9 cellular contexts compared by ENCODE assay signal in the genomic region with DNA sequence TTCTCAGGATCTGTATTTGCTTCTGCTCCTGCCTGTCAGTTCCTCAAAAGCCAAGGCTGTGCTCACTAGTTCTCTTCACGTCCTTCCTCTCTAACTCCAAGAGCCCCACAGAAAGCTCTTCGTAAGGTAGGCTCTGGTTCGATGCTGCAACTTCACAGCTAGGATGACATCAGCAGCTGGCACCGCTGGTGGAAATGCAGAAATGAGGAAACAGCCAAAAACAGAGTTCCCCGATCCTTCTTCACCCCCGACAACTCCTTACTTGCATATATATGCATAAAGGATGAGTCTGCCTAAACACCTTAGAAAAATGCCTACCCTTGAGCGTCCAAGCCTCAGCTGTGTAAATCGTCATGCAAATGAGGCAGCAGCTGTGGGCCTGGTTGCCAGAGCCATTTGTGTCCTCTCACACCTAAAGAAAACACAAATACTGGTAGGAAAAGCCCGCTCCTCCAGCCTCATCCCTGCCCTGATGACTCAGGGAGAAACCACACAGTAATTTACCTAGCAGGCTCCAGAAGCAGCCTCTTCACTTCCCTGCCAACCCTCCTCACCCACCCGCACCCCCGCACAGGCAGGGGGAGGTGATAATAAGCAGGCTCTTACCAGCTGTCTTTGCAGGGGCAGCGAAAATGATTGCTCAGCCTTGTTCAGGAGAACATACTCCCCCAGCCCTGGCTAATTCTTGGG. TPM values are rescaled to one million over a fixed set of nuclear protein-coding genes. Genes with fewer than 3 reads are reported as not detected.
DNase-seq lines count a peak whose midpoint lies in the region; ATAC-seq and TF ChIP-seq lines count a peak whose summit lies in the region.
"Had no signal": no experiment of that assay in that cellular context is flagged by ENCODE, and none has a peak within 500 bp of the region (broad histone marks: within the 10 kb centered on the region; RNA-seq: fewer than 3 reads in every experiment).

No MANE protein-coding gene starts in this region.

- H3K27ac ChIP-seq in CD8-positive, alpha-beta memory T cell (ENCODE audit: low read depth, low read length): no peak overlapping the region
- H3K27ac ChIP-seq: pancreas had no signal

- POLR2A ChIA-PET in CD8-positive, alpha-beta memory T cell (lab: Charles Lee): no interaction called here

- H3K4me1 Mint-ChIP-seq in CD8-positive, alpha-beta memory T cell: peaks cover 6 to 12% (median 9%) of the 10 kb centered on the region in 3 donors

- H3K36me3 Mint-ChIP-seq in CD8-positive, alpha-beta memory T cell: no peaks in the 10 kb centered on the region

- no peaks in the 10 kb centered on the region for H3K4me1 ChIP-seq in CD8-positive, alpha-beta memory T cell (ENCODE audit: insufficient read depth, low read length)
- H3K4me1 ChIP-seq: pancreas had no signal

- H3K36me3 ChIP-seq in CD8-positive, alpha-beta memory T cell (ENCODE audit: insufficient read depth, low read length): no peaks in the 10 kb centered on the region
- H3K36me3 ChIP-seq: pancreas had no signal

- no peak overlapping the region for H3K27ac Mint-ChIP-seq in CD8-positive, alpha-beta memory T cell

- no peak overlapping the region for H3K4me3 ChIP-seq in CD8-positive, alpha-beta memory T cell (ENCODE audit: low read length)
- H3K4me3 ChIP-seq: pancreas had no signal

- CTCF ChIA-PET in CD8-positive, alpha-beta memory T cell (lab: Charles Lee): no interaction called here

- no peaks in the 10 kb centered on the region for H3K9me3 ChIP-seq in CD8-positive, alpha-beta memory T cell (ENCODE audit: low read length)
- H3K9me3 ChIP-seq: pancreas had no signal

- no peaks in the 10 kb centered on the region for H3K9me3 Mint-ChIP-seq in CD8-positive, alpha-beta memory T cell

- H3K4me3 Mint-ChIP-seq in CD8-positive, alpha-beta memory T cell: no peak overlapping the region

- H3K27me3 ChIP-seq in CD8-positive, alpha-beta memory T cell (ENCODE audit: insufficient read depth, low read length, poor library complexity, severe bottlenecking): no peaks in the 10 kb centered on the region
- H3K27me3 ChIP-seq: pancreas had no signal

- peaks cover 5 to 7% of the 10 kb centered on the region in 2 donors for H3K27me3 Mint-ChIP-seq in CD8-positive, alpha-beta memory T cell

- peak; percentile 48 for ATAC-seq in GM21529 (IDR thresholded peaks at IDR 0.05; ENCODE audit: unreplicated experiment)
- ATAC-seq in SK-N-SH treated with all-trans-retinoic acid at 6 μM for 48 hours: peak; percentile 59

- DNase-seq in AML-193 (lab: John Stamatoyannopoulos, UW) (peak; percentile 96 to 98), NCI-H1417 treated with DMSO at 0.1 percent for 48 hours (lab: John Stamatoyannopoulos, UW) (peak; percentile 71), globus pallidus (ENCODE audit: low spot score) (peak; percentile 63), putamen (ENCODE audit: low spot score) (peak; percentile 78)
- DNase-seq in CD8-positive, alpha-beta memory T cell: no peak
- DNase-seq in activated CD8-positive, alpha-beta memory T cell treated with anti-CD3 and anti-CD28 coated beads for 24 hours: no peak

TF ChIP-seq in SK-N-SH treated with all-trans-retinoic acid at 6 μM for 48 hours, 23 proteins besides CTCF, POLR2A, EP300 and RAD21:
- no peak for TF ChIP-seq RARB (CRISPR knock-in tag; IDR thresholded peaks at IDR 0.05)
- no peak for TF ChIP-seq PPARA (CRISPR knock-in tag; IDR thresholded peaks at IDR 0.05; ENCODE audit: borderline replicate concordance)
- TF ChIP-seq ESRRG (CRISPR knock-in tag; IDR thresholded peaks at IDR 0.05): no peak
- TF ChIP-seq CSDC2 (CRISPR knock-in tag; IDR thresholded peaks at IDR 0.05): no peak
- TF ChIP-seq CREB5 (CRISPR knock-in tag; IDR thresholded peaks at IDR 0.05; ENCODE audit: low read depth): no peak
- 0 out of 2 replicates have a peak, but pooled peaks have one; percentile 23 for TF ChIP-seq TOX (CRISPR knock-in tag; IDR thresholded peaks at IDR 0.05; ENCODE audit: borderline replicate concordance)
- TF ChIP-seq, protein P1, sequence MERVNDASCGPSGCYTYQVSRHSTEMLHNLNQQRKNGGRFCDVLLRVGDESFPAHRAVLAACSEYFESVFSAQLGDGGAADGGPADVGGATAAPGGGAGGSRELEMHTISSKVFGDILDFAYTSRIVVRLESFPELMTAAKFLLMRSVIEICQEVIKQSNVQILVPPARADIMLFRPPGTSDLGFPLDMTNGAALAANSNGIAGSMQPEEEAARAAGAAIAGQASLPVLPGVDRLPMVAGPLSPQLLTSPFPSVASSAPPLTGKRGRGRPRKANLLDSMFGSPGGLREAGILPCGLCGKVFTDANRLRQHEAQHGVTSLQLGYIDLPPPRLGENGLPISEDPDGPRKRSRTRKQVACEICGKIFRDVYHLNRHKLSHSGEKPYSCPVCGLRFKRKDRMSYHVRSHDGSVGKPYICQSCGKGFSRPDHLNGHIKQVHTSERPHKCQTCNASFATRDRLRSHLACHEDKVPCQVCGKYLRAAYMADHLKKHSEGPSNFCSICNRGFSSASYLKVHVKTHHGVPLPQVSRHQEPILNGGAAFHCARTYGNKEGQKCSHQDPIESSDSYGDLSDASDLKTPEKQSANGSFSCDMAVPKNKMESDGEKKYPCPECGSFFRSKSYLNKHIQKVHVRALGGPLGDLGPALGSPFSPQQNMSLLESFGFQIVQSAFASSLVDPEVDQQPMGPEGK (CRISPR knock-in tag; IDR thresholded peaks at IDR 0.05; ENCODE audit: borderline replicate concordance): peak; percentile 82; the same call in 1 of the 2 replicates
- TF ChIP-seq TSHZ2 (CRISPR knock-in tag; IDR thresholded peaks at IDR 0.05): no peak
- no peak for TF ChIP-seq ZNF70 (CRISPR knock-in tag; IDR thresholded peaks at IDR 0.05)
- no peak for TF ChIP-seq ARNTL (CRISPR knock-in tag; IDR thresholded peaks at IDR 0.05; ENCODE audit: borderline replicate concordance, low read depth)
- TF ChIP-seq ZC3H10 (CRISPR knock-in tag; IDR thresholded peaks at IDR 0.05): no peak
- TF ChIP-seq ZFP30 (CRISPR knock-in tag; IDR thresholded peaks at IDR 0.05): no peak
- no peak for TF ChIP-seq ZNF565 (CRISPR knock-in tag; conservative IDR thresholded peaks at IDR 0.05; ENCODE audit: low read depth)
- no peak for TF ChIP-seq TCF4 (CRISPR knock-in tag; IDR thresholded peaks at IDR 0.05; ENCODE audit: borderline replicate concordance)

RNA-seq across cellular contexts. Expression of gene BATF3, which starts 28.2 kb away (rescaled TPM):
- 100 to 1,000 TPM; 147 to 159 TPM for total RNA-seq in CD8-positive, alpha-beta memory T cell
- polyA plus RNA-seq in CD8-positive, alpha-beta memory T cell: 0.84 TPM

Comparison
In these comparisons a context has a peak if more than half of its experiments do, and no peak if none do; other contexts are left out.
1. DNase-seq: peak in AML-193 (2 of 2), NCI-H1417 treated with DMSO at 0.1 percent for 48 hours (single experiment), globus pallidus (single experiment) and putamen (single experiment); none in CD8-positive, alpha-beta memory T cell (0 of 5) and activated CD8-positive, alpha-beta memory T cell treated with anti-CD3 and anti-CD28 coated beads for 24 hours (single experiment).